In the genomic region with DNA sequence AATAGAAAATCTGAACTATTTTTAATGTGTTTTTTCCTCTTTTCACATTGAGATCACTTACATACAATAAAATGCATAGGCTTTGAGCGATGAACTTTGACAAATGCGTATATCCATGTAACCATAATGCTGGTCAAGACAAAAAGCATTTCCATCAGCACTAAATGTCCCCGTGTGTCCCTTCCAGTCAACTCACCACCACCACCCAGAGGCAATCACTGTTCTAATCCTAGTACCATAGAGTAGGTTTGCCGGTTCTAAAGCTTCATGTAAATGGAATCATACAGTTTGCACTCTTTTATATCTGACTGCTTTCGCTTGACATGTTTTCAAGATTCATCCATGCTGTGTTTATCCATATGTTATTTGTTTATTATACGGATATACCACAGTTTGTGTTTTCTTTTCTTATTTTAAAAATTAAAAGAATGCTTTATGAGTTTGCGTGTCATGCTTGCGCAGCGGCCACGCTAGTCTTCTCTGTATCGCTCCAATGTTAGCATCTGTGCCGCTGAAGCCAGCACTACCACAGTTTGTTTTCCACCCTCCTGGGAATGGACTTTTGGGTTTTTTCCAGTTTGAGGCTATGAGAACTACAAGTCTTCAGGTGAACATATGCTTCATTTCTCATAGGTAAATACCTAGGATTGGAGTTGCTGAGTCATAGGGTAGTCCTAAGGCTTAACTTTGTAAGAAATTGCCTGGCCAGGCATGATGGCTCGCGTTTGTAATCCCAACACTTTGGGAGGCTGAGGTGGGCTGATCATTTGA, we compare ENCODE assay signal across 1 cellular context.
TF ChIP-seq lines count a peak whose summit lies in the region.

No MANE protein-coding gene starts in this region.

TF ChIP-seq in GM23338, 12 proteins besides CTCF, POLR2A, EP300 and RAD21 (continued from another document):
- TF ChIP-seq, protein P1, sequence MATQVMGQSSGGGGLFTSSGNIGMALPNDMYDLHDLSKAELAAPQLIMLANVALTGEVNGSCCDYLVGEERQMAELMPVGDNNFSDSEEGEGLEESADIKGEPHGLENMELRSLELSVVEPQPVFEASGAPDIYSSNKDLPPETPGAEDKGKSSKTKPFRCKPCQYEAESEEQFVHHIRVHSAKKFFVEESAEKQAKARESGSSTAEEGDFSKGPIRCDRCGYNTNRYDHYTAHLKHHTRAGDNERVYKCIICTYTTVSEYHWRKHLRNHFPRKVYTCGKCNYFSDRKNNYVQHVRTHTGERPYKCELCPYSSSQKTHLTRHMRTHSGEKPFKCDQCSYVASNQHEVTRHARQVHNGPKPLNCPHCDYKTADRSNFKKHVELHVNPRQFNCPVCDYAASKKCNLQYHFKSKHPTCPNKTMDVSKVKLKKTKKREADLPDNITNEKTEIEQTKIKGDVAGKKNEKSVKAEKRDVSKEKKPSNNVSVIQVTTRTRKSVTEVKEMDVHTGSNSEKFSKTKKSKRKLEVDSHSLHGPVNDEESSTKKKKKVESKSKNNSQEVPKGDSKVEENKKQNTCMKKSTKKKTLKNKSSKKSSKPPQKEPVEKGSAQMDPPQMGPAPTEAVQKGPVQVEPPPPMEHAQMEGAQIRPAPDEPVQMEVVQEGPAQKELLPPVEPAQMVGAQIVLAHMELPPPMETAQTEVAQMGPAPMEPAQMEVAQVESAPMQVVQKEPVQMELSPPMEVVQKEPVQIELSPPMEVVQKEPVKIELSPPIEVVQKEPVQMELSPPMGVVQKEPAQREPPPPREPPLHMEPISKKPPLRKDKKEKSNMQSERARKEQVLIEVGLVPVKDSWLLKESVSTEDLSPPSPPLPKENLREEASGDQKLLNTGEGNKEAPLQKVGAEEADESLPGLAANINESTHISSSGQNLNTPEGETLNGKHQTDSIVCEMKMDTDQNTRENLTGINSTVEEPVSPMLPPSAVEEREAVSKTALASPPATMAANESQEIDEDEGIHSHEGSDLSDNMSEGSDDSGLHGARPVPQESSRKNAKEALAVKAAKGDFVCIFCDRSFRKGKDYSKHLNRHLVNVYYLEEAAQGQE (IDR thresholded peaks at IDR 0.05; ENCODE audit: unreplicated experiment) = no peak
